ENCODE assay signal across 8 cellular contexts in genomic region chr1:211329764-211330201, GRCh38. TPM values are rescaled to one million over a fixed set of nuclear protein-coding genes. Genes with fewer than 3 reads are reported as not detected.
DNase-seq lines count a peak whose midpoint lies in the region; ATAC-seq and TF ChIP-seq lines count a peak whose summit lies in the region.

No MANE protein-coding gene starts in this region.

- DNase-seq in activated T-cell treated with anti-CD3 and anti-CD28 coated beads, Interleukin-2, amount 50 U/mL, for 4 hours = no peak
- DNase-seq in activated T-cell treated with anti-CD3 and anti-CD28 coated beads, Interleukin-2, amount 50 U/mL, for 48 hours = no peak
- DNase-seq in stimulated activated naive CD8-positive, alpha-beta T cell treated with anti-CD3 and anti-CD28 coated beads, Interleukin-15, amount 100 ng/mL, for 72 hours = no peak
- no peak for DNase-seq in stimulated activated CD4-positive, alpha-beta T cell treated with anti-CD3 and anti-CD28 coated beads, Interleukin-4, amount 100 ng/mL, for 1 hour
- DNase-seq in A673 (ENCODE audit: low spot score) = no peak
- no peak for DNase-seq in CD14-positive monocyte (ENCODE audit: low spot score)

- no peaks in the 10 kb centered on the region for H3K27me3 Mint-ChIP-seq in activated T-cell treated with anti-CD3 and anti-CD28 coated beads, Interleukin-2, amount 50 U/mL, for 4 hours (ENCODE audit: low read depth)
- no peaks in the 10 kb centered on the region for H3K27me3 Mint-ChIP-seq in stimulated activated naive CD8-positive, alpha-beta T cell treated with anti-CD3 and anti-CD28 coated beads, Interleukin-15, amount 100 ng/mL, for 72 hours
- H3K27me3 Mint-ChIP-seq in CD14-positive monocyte (ENCODE audit: low read depth in 3 of 3) = peaks cover 11 to 25% (median 21%) of the 10 kb centered on the region in 3 donors

- H3K27ac ChIP-seq in VCaP = peak overlapping the region; percentile 32
- H3K27ac ChIP-seq in A673 (ENCODE audit: low read depth, low read length, poor library complexity, severe bottlenecking) = no peak overlapping the region

- H3K4me1 ChIP-seq in A673 (ENCODE audit: insufficient read depth, low read length, poor library complexity, severe bottlenecking) = no peaks in the 10 kb centered on the region

- TF ChIP-seq CTCF in VCaP (conservative IDR thresholded peaks at IDR 0.05) = no peak
- TF ChIP-seq CTCF in A673 (conservative IDR thresholded peaks at IDR 0.05; ENCODE audit: low read depth, low read length) = no peak
- TF ChIP-seq CTCF in CD14-positive monocyte (IDR thresholded peaks at IDR 0.05) = no peak

- H3K4me3 ChIP-seq in A673 (ENCODE audit: low read depth, low read length, poor library complexity, severe bottlenecking) = no peak overlapping the region

- H3K4me3 Mint-ChIP-seq in activated T-cell treated with anti-CD3 and anti-CD28 coated beads, Interleukin-2, amount 50 U/mL, for 4 hours = peak overlapping the region; percentile 91
- H3K4me3 Mint-ChIP-seq in stimulated activated naive CD8-positive, alpha-beta T cell treated with anti-CD3 and anti-CD28 coated beads, Interleukin-15, amount 100 ng/mL, for 72 hours = peak overlapping the region; percentile 90 to 91
- H3K4me3 Mint-ChIP-seq in CD14-positive monocyte = peak overlapping the region in 1 of 2 donors; percentile 7

- peaks cover 83% of the 10 kb centered on the region for H3K4me1 Mint-ChIP-seq in activated T-cell treated with anti-CD3 and anti-CD28 coated beads, Interleukin-2, amount 50 U/mL, for 4 hours (ENCODE audit: low read depth)
- peaks cover 81% of the 10 kb centered on the region for H3K4me1 Mint-ChIP-seq in stimulated activated naive CD8-positive, alpha-beta T cell treated with anti-CD3 and anti-CD28 coated beads, Interleukin-15, amount 100 ng/mL, for 72 hours
- peaks cover 29% of the 10 kb centered on the region for H3K4me1 Mint-ChIP-seq in CD14-positive monocyte

- ATAC-seq in activated T-cell treated with anti-CD3 and anti-CD28 coated beads, Interleukin-2, amount 50 U/mL, for 4 hours = peak in 1 of 2 donors; percentile 4
- ATAC-seq in HG02943 (IDR thresholded peaks at IDR 0.05; ENCODE audit: low read depth, unreplicated experiment) = peak; percentile 45
- ATAC-seq in stimulated activated naive CD8-positive, alpha-beta T cell treated with anti-CD3 and anti-CD28 coated beads, Interleukin-15, amount 100 ng/mL, for 72 hours = peak; percentile 48

- peaks cover 7% of the 10 kb centered on the region for H3K36me3 Mint-ChIP-seq in activated T-cell treated with anti-CD3 and anti-CD28 coated beads, Interleukin-2, amount 50 U/mL, for 4 hours (ENCODE audit: insufficient read depth)
- H3K36me3 Mint-ChIP-seq in CD14-positive monocyte = peaks cover 0 to 1% of the 10 kb centered on the region in 2 donors

- H3K27me3 ChIP-seq in A673 (replicated peaks; ENCODE audit: insufficient read depth, low read depth, low read length, poor library complexity) = no peaks in the 10 kb centered on the region

- H3K27ac Mint-ChIP-seq in stimulated activated naive CD8-positive, alpha-beta T cell treated with anti-CD3 and anti-CD28 coated beads, Interleukin-15, amount 100 ng/mL, for 72 hours = peak overlapping the region in 1 of 2 donors; percentile 92
- peak overlapping the region in 2 of 7 donors; percentile 10 to 70 for H3K27ac Mint-ChIP-seq in CD14-positive monocyte

- H3K36me3 ChIP-seq in A673 (ENCODE audit: insufficient read depth, low read length, poor library complexity, severe bottlenecking) = no peaks in the 10 kb centered on the region

- CTCF ChIA-PET in A673 (lab: Charles Lee) = no interaction called here

- no TSS peak for BruUV-seq in A673 (replicated peaks; lab: Mats Ljungman, UMichigan)

- POLR2A ChIA-PET in A673 (lab: Charles Lee; ENCODE audit: low non-redundant PET) = no interaction called here

- no peaks in the 10 kb centered on the region for H3K9me3 ChIP-seq in A673 (ENCODE audit: low read depth, low read length, poor library complexity, severe bottlenecking)

- H3K9me3 Mint-ChIP-seq in activated T-cell treated with anti-CD3 and anti-CD28 coated beads, Interleukin-2, amount 50 U/mL, for 4 hours = no peaks in the 10 kb centered on the region
- H3K9me3 Mint-ChIP-seq in stimulated activated naive CD8-positive, alpha-beta T cell treated with anti-CD3 and anti-CD28 coated beads, Interleukin-15, amount 100 ng/mL, for 72 hours = no peaks in the 10 kb centered on the region
- H3K9me3 Mint-ChIP-seq in CD14-positive monocyte = peaks cover 0 to 2% (median 0%) of the 10 kb centered on the region in 7 donors

- intact Hi-C loops in A673 (cut with micrococcal nuclease; ENCODE audit: unreplicated experiment) (no loop called here), CD14-positive monocyte (cut with micrococcal nuclease) (loop anchor here (5.0 to 10.0 kb wide), 2 partner anchors 145 to 148 kb away; no protein-coding TSS in a partner anchor)

RNA-seq across cellular contexts. Expression of gene TRAF5, which starts 3.1 kb away (rescaled TPM):
- 10 to 100 TPM; 16.3 to 20.6 (median 17.0) TPM for total RNA-seq in activated T-cell treated with anti-CD3 and anti-CD28 coated beads, Interleukin-2, amount 50 U/mL, for 4 hours
- 7.1 and 8.7 TPM in 2 replicates for total RNA-seq in A673 (2021)
- 1 to 10 TPM; 1.0 to 1.6 TPM for polyA plus RNA-seq in CD14-positive monocyte
